ENCODE assay signal across 1 cellular context in genomic region chr15:38049876-38050275, GRCh38.
TF ChIP-seq lines count a peak whose summit lies in the region.

No MANE protein-coding gene starts in this region.

TF ChIP-seq in endothelial cell of umbilical vein, 7 proteins besides CTCF, POLR2A, EP300 and RAD21:
- TF ChIP-seq FOS (IDR thresholded peaks at IDR 0.05; ENCODE audit: borderline replicate concordance, insufficient read depth, low read length) (no peak), POLR2AphosphoS5 (IDR thresholded peaks at IDR 0.05; ENCODE audit: insufficient read depth, low read depth, low read length) (no peak), MYC (IDR thresholded peaks at IDR 0.05; ENCODE audit: low read depth, low read length) (no peak), EZH2 (IDR thresholded peaks at IDR 0.05; ENCODE audit: borderline replicate concordance, low read depth, low read length, severe bottlenecking) (no peak), JUN (IDR thresholded peaks at IDR 0.05; ENCODE audit: borderline replicate concordance, insufficient read depth, insufficient read length, low read depth) (no peak)
